In genomic region chr7:45180084-45180986, GRCh38 we compare ENCODE assay signal across 18 cellular contexts. TPM values are rescaled to one million over a fixed set of nuclear protein-coding genes. Genes with fewer than 3 reads are reported as not detected.
DNase-seq lines count a peak whose midpoint lies in the region; ATAC-seq and TF ChIP-seq lines count a peak whose summit lies in the region.
"Had no signal": no experiment of that assay in that cellular context is flagged by ENCODE, and none has a peak within 500 bp of the region (broad histone marks: within the 10 kb centered on the region; RNA-seq: fewer than 3 reads in every experiment).

No MANE protein-coding gene starts in this region.

- no peak overlapping the region for H3K4me3 Mint-ChIP-seq in chondrocyte (ENCODE audit: unreplicated experiment)
- no peak overlapping the region for H3K4me3 Mint-ChIP-seq in type B pancreatic cell
- H3K4me3 Mint-ChIP-seq: CD8-positive, alpha-beta T cell had no signal

- DNase-seq in cardiac septum (ENCODE audit: low spot score) (peak; percentile 55), Right ventricle myocardium inferior (ENCODE audit: missing footprints) (no peak), chondrocyte (ENCODE audit: low spot score) (peak; percentile 73), lower lobe of right lung (peak; percentile 36), type B pancreatic cell (ENCODE audit: extremely low spot score, unreplicated experiment) (peak; percentile 25), A172 (ENCODE audit: low spot score) (no peak), NCI-H146 (lab: John Stamatoyannopoulos, UW) (no peak)
- DNase-seq: BE2C; CD8-positive, alpha-beta T cell; MG63; NCI-H1092 treated with DMSO at 0.1 percent for 48 hours; NCI-H1694 treated with DMSO at 0.1 percent for 48 hours; NCI-H446 treated with DMSO at 0.1 percent for 48 hours; NCI-H748 treated with DMSO at 0.1 percent for 48 hours; SHP77 treated with DMSO at 0.1 percent for 48 hours had no signal

- H3K36me3 ChIP-seq in lower lobe of right lung: no peaks in the 10 kb centered on the region
- H3K36me3 ChIP-seq: BE2C, HAP-1, MG63 had no signal

- ATAC-seq in Right ventricle myocardium inferior: no peak
- no peak for ATAC-seq in lower lobe of right lung
- ATAC-seq in HG03039 (IDR thresholded peaks at IDR 0.05; ENCODE audit: unreplicated experiment): no peak
- ATAC-seq: CD8-positive, alpha-beta T cell had no signal

- H3K4me1 ChIP-seq in lower lobe of right lung: no peaks in the 10 kb centered on the region
- H3K4me1 ChIP-seq: BE2C, HAP-1 had no signal

- H3K27ac Mint-ChIP-seq in chondrocyte (ENCODE audit: unreplicated experiment) (no peak overlapping the region), type B pancreatic cell (no peak overlapping the region)
- H3K27ac Mint-ChIP-seq: CD8-positive, alpha-beta T cell had no signal

- H3K27me3 Mint-ChIP-seq in chondrocyte (ENCODE audit: low read depth): peaks cover 32% of the 10 kb centered on the region
- peaks cover 16% of the 10 kb centered on the region for H3K27me3 Mint-ChIP-seq in type B pancreatic cell

- H3K9me3 Mint-ChIP-seq in chondrocyte (ENCODE audit: low read depth) (no peaks in the 10 kb centered on the region), type B pancreatic cell (no peaks in the 10 kb centered on the region)
- H3K9me3 Mint-ChIP-seq: CD8-positive, alpha-beta T cell had no signal

- TF ChIP-seq CTCF in chondrocyte (IDR thresholded peaks at IDR 0.05) (no peak), lower lobe of right lung (IDR thresholded peaks at IDR 0.05) (no peak), type B pancreatic cell (conservative IDR thresholded peaks at IDR 0.05) (no peak)

- intact Hi-C loops in cardiac septum (cut with DNase I): no loop called here
- intact Hi-C loops in Right ventricle myocardium inferior (cut with DNase I): no loop called here
- intact Hi-C loops in lower lobe of right lung (cut with DNase I): no loop called here

- H3K36me3 Mint-ChIP-seq in chondrocyte (ENCODE audit: low read depth) (no peaks in the 10 kb centered on the region), type B pancreatic cell (no peaks in the 10 kb centered on the region)
- H3K36me3 Mint-ChIP-seq: CD8-positive, alpha-beta T cell had no signal

- H3K27me3 ChIP-seq in lower lobe of right lung (ENCODE audit: low read depth): no peaks in the 10 kb centered on the region
- H3K27me3 ChIP-seq: BE2C, MG63 had no signal

- no peak overlapping the region for H3K4me3 ChIP-seq in lower lobe of right lung
- H3K4me3 ChIP-seq: HAP-1, MG63 had no signal

- H3K4me1 Mint-ChIP-seq in chondrocyte (ENCODE audit: low read depth) (no peaks in the 10 kb centered on the region), type B pancreatic cell (ENCODE audit: unreplicated experiment) (no peaks in the 10 kb centered on the region)

- H3K9me3 ChIP-seq in lower lobe of right lung: no peaks in the 10 kb centered on the region
- H3K9me3 ChIP-seq: BE2C, HAP-1, MG63 had no signal

- no peak overlapping the region for H3K27ac ChIP-seq in lower lobe of right lung

RNA-seq across cellular contexts. Expression of gene RAMP3, which starts 22.7 kb away (rescaled TPM):
- total RNA-seq in cardiac septum (52.5 TPM), Right ventricle myocardium inferior (33.8 TPM), chondrocyte (not detected in 3 replicates), lower lobe of right lung (183 TPM), type B pancreatic cell (ENCODE audit: low replicate concordance) (0.48 and 0.70 TPM in 2 replicates)
- total RNA-seq in A172 (2014; rRNA removed; shearing (Covaris generic)): 0.10 TPM in 1 of 2 replicates, not detected in the other
- total RNA-seq: CD8-positive, alpha-beta T cell; Daoy had no signal

Comparison
In these comparisons a context has a peak if more than half of its experiments do, and no peak if none do; other contexts are left out.
1. DNase-seq: peak in cardiac septum (single experiment), chondrocyte (single experiment), lower lobe of right lung (single experiment) and type B pancreatic cell (single experiment); none in Right ventricle myocardium inferior (single experiment), A172 (single experiment) and NCI-H146 (single experiment).
2. RNA of gene RAMP3, which starts 22.7 kb away (total RNA-seq): 183 TPM in lower lobe of right lung (single experiment), 52.5 TPM in cardiac septum (single experiment) and 33.8 TPM in Right ventricle myocardium inferior (single experiment); 0.48 to 0.70 TPM in type B pancreatic cell, not detected in chondrocyte and 0.10 TPM in A172; every median in the first group is over 10 times any median in the second.